Comparison of ENCODE assay signal across 17 cellular contexts in genomic region chr11:101516546-101516945, GRCh38.
"Had no signal": no experiment of that assay in that cellular context is flagged by ENCODE, and none has a peak within 500 bp of the region (broad histone marks: within the 10 kb centered on the region; RNA-seq: fewer than 3 reads in every experiment).

No MANE protein-coding gene starts in this region.

- H3K4me1 Mint-ChIP-seq: activated naive CD8-positive, alpha-beta T cell treated with anti-CD3 and anti-CD28 coated beads for 36 hours; stimulated activated naive B cell treated with anti-CD40 and anti-IgM and Interleukin-4, amounts not matched to agents 10 μg/mL and 1 μg/mL and 100 μg/mL, for 72 hours had no signal

- H3K9me3 Mint-ChIP-seq: activated T-helper 1 cell treated with anti-CD3 and anti-CD28 coated beads, Interleukin-12 subunit alpha, Interleukin-12 subunit beta, Interleukin-2, Interleukin-4 antibody, amounts not matched to agents 30 ng/mL and 10 ng/mL and 1 ng/mL, durations not matched to agents 14 hours and 24 hours and 36 hours had no signal

- H3K36me3 ChIP-seq: colonic mucosa, esophagus squamous epithelium, prostate gland, right lobe of liver, tibial artery, uterus had no signal

- H3K4me1 ChIP-seq: body of pancreas, colonic mucosa, esophagus squamous epithelium, prostate gland, right lobe of liver, tibial artery, uterus had no signal

- H3K27ac ChIP-seq: body of pancreas, colonic mucosa, esophagus squamous epithelium, prostate gland, right lobe of liver, tibial artery, uterus had no signal

- H3K27me3 Mint-ChIP-seq: activated naive CD8-positive, alpha-beta T cell treated with anti-CD3 and anti-CD28 coated beads for 36 hours; natural killer cell treated with Interleukin-12 subunit alpha and Interleukin-12 subunit beta and Interleukin-15 and Interleukin-18, amount 100 ng/mL, for 72 hours had no signal

- H3K27me3 ChIP-seq: body of pancreas, colonic mucosa, esophagus squamous epithelium, tibial artery, uterus had no signal

- H3K36me3 Mint-ChIP-seq: activated naive CD8-positive, alpha-beta T cell treated with anti-CD3 and anti-CD28 coated beads for 36 hours; natural killer cell treated with Interleukin-12 subunit alpha and Interleukin-12 subunit beta and Interleukin-15 and Interleukin-18, amount 100 ng/mL, for 72 hours; stimulated activated naive B cell treated with anti-CD40 and anti-IgM and Interleukin-4, amounts not matched to agents 10 μg/mL and 1 μg/mL and 100 μg/mL, for 72 hours had no signal

- H3K27ac Mint-ChIP-seq: activated naive CD8-positive, alpha-beta T cell treated with anti-CD3 and anti-CD28 coated beads for 36 hours; activated T-helper 1 cell treated with anti-CD3 and anti-CD28 coated beads, Interleukin-12 subunit alpha, Interleukin-12 subunit beta, Interleukin-2, Interleukin-4 antibody, amounts not matched to agents 30 ng/mL and 10 ng/mL and 1 ng/mL, durations not matched to agents 14 hours and 24 hours and 36 hours; natural killer cell treated with Interleukin-12 subunit alpha and Interleukin-12 subunit beta and Interleukin-15 and Interleukin-18, amount 100 ng/mL, for 72 hours; stimulated activated naive B cell treated with anti-CD40 and anti-IgM and Interleukin-4, amounts not matched to agents 10 μg/mL and 1 μg/mL and 100 μg/mL, for 72 hours had no signal

- H3K4me3 Mint-ChIP-seq: activated naive CD8-positive, alpha-beta T cell treated with anti-CD3 and anti-CD28 coated beads for 36 hours; activated T-helper 1 cell treated with anti-CD3 and anti-CD28 coated beads, Interleukin-12 subunit alpha, Interleukin-12 subunit beta, Interleukin-2, Interleukin-4 antibody, amounts not matched to agents 30 ng/mL and 10 ng/mL and 1 ng/mL, durations not matched to agents 14 hours and 24 hours and 36 hours; natural killer cell treated with Interleukin-12 subunit alpha and Interleukin-12 subunit beta and Interleukin-15 and Interleukin-18, amount 100 ng/mL, for 72 hours; stimulated activated naive B cell treated with anti-CD40 and anti-IgM and Interleukin-4, amounts not matched to agents 10 μg/mL and 1 μg/mL and 100 μg/mL, for 72 hours had no signal

- ATAC-seq: body of pancreas; natural killer cell treated with Interleukin-12 subunit alpha and Interleukin-12 subunit beta and Interleukin-15 and Interleukin-18, amount 100 ng/mL, for 72 hours; right lobe of liver; stimulated activated naive B cell treated with anti-CD40 and anti-IgM and Interleukin-4, amounts not matched to agents 10 μg/mL and 1 μg/mL and 100 μg/mL, for 72 hours had no signal

- DNase-seq: activated CD4-positive, CD25-positive, alpha-beta regulatory T cell treated with anti-CD3 and anti-CD28 coated beads, Interleukin-2, amount 50 U/mL, for 72 hours; activated naive CD8-positive, alpha-beta T cell treated with anti-CD3 and anti-CD28 coated beads for 36 hours; amygdala; body of pancreas; central memory CD4-positive, alpha-beta T cell; colonic mucosa; esophagus squamous epithelium; kidney; mesenchymal stem cell; right lobe of liver; stimulated activated naive B cell treated with anti-CD40 and anti-IgM and Interleukin-4, amounts not matched to agents 10 μg/mL and 1 μg/mL and 100 μg/mL, for 72 hours; tibial artery; uterus had no signal

- H3K4me3 ChIP-seq: body of pancreas, colonic mucosa, esophagus squamous epithelium, prostate gland, right lobe of liver, smooth muscle cell, tibial artery, uterus had no signal

- H3K4me2 ChIP-seq: smooth muscle cell had no signal
